In the genomic region with DNA sequence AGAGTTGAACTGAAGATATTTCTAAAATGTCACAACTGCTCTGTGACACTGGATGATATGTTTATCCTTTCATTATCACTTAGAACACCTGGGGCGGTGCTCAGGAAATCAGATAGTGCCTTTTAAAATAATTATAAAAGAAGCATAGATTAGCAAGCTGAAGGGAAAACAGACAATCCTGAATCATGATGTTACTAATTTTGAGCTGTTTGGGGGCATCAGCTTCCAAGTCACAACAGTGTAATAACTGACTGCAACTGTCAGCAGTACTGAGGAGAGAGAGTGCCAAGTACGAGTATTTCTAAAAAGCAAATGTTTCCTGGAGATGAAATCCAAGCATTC, we compare ENCODE assay signal across 16 cellular contexts.
DNase-seq lines count a peak whose midpoint lies in the region; ATAC-seq, FAIRE-seq and TF ChIP-seq lines count a peak whose summit lies in the region.
"Had no signal": no experiment of that assay in that cellular context is flagged by ENCODE, and none has a peak within 500 bp of the region (broad histone marks: within the 10 kb centered on the region; RNA-seq: fewer than 3 reads in every experiment).

No MANE protein-coding gene starts in this region.

- peak; percentile 5 for FAIRE-seq in astrocyte (lab: Jason Lieb, UNC)

- H3K27me3 ChIP-seq in Karpas-422 (ENCODE audit: low read length) (no peaks in the 10 kb centered on the region), astrocyte (ENCODE audit: insufficient read depth, low read length) (no peaks in the 10 kb centered on the region), dorsolateral prefrontal cortex (no peaks in the 10 kb centered on the region)
- H3K27me3 ChIP-seq: SJCRH30 had no signal

- H3K4me1 Mint-ChIP-seq in astrocyte (ENCODE audit: low read depth, unreplicated experiment) (peaks cover 34% of the 10 kb centered on the region), nephron (peaks cover 51% of the 10 kb centered on the region)

- H3K27ac Mint-ChIP-seq in astrocyte (ENCODE audit: unreplicated experiment) = no peak overlapping the region
- H3K27ac Mint-ChIP-seq in nephron = peak overlapping the region in 2 of 3 experiments; percentile 33 to 66

- peaks cover 61% of the 10 kb centered on the region for H3K4me1 ChIP-seq in Karpas-422 (ENCODE audit: low read length)
- H3K4me1 ChIP-seq in astrocyte (ENCODE audit: insufficient read depth, low read length) = peaks cover 57% of the 10 kb centered on the region
- H3K4me1 ChIP-seq: SJCRH30 had no signal

- H3K4me3 Mint-ChIP-seq in astrocyte (ENCODE audit: unreplicated experiment) (no peak overlapping the region), nephron (no peak overlapping the region)

- intact Hi-C loops in dorsolateral prefrontal cortex (cut with DNase I) = no loop called here

- TF ChIP-seq CTCF in astrocyte (IDR thresholded peaks at IDR 0.05; ENCODE audit: insufficient read depth, low read depth, low read length) (no peak), dorsolateral prefrontal cortex (IDR thresholded peaks at IDR 0.05 in 54 of 56, conservative IDR thresholded peaks at IDR 0.05 in 2 of 56; ENCODE audit: low read depth in 1 of 56, partially characterized antibody in 56 of 56) (no peak), nephron (IDR thresholded peaks at IDR 0.05; ENCODE audit: unreplicated experiment in 3 of 3) (no peak)

- H3K27ac ChIP-seq in Karpas-422 (ENCODE audit: low read length) (peak overlapping the region; percentile 98), astrocyte (ENCODE audit: low read depth, low read length) (peak overlapping the region; percentile 78), dorsolateral prefrontal cortex (peak overlapping the region in 47 of 59 donors; percentile 0 to 79 (median 53))
- H3K27ac ChIP-seq: RWPE1, SJCRH30 had no signal

- 0 out of 2 replicates have a peak overlapping the region, but pooled peaks have one; percentile 42 for H2AFZ ChIP-seq in Karpas-422 (ENCODE audit: low read length)
- peak overlapping the region; percentile 32 for H2AFZ ChIP-seq in astrocyte (ENCODE audit: low read depth, low read length)

- no peaks in the 10 kb centered on the region for H3K9me2 ChIP-seq in Karpas-422 (replicated peaks; ENCODE audit: insufficient read depth, low read length)

- H3K4me3 ChIP-seq in Karpas-422 (ENCODE audit: low read length) (peak overlapping the region; percentile 17; the same call in 1 of the 2 replicates), astrocyte (ENCODE audit: insufficient read depth, low read depth, low read length) (no peak overlapping the region), dorsolateral prefrontal cortex (peak overlapping the region in 3 of 59 donors; percentile 3 to 15 (median 5))
- H3K4me3 ChIP-seq: SJCRH30 had no signal

- H3K79me2 ChIP-seq in Karpas-422 (ENCODE audit: low read length) (no peaks in the 10 kb centered on the region), astrocyte (ENCODE audit: insufficient read depth, low read length) (no peaks in the 10 kb centered on the region)

- no peak for ATAC-seq in HG02938 (IDR thresholded peaks at IDR 0.05; ENCODE audit: unreplicated experiment)

- H3K9me3 ChIP-seq in Karpas-422 (ENCODE audit: low read length) (no peaks in the 10 kb centered on the region), astrocyte (ENCODE audit: insufficient read depth, low read depth, low read length) (no peaks in the 10 kb centered on the region)
- H3K9me3 ChIP-seq: SJCRH30 had no signal

- no peaks in the 10 kb centered on the region for H4K20me1 ChIP-seq in Karpas-422 (ENCODE audit: insufficient read depth, low read depth, low read length)
- no peaks in the 10 kb centered on the region for H4K20me1 ChIP-seq in astrocyte (ENCODE audit: insufficient read depth, low read length)

- peaks cover 1% of the 10 kb centered on the region for H3K27me3 Mint-ChIP-seq in astrocyte (ENCODE audit: low read depth, unreplicated experiment)
- peaks cover 5% of the 10 kb centered on the region for H3K27me3 Mint-ChIP-seq in nephron (ENCODE audit: low read depth)

- H3K9ac ChIP-seq in Karpas-422 (ENCODE audit: low read length) (peak overlapping the region; percentile 28; the same call in 1 of the 2 replicates), astrocyte (ENCODE audit: low read length) (peak overlapping the region; percentile 46)

- peaks cover 3% of the 10 kb centered on the region for H3K9me3 Mint-ChIP-seq in astrocyte (ENCODE audit: unreplicated experiment)
- no peaks in the 10 kb centered on the region for H3K9me3 Mint-ChIP-seq in nephron

- no peaks in the 10 kb centered on the region for H3K36me3 Mint-ChIP-seq in astrocyte (ENCODE audit: low read depth, unreplicated experiment)
- no peaks in the 10 kb centered on the region for H3K36me3 Mint-ChIP-seq in nephron (ENCODE audit: low read depth)

- H3K36me3 ChIP-seq in Karpas-422 (ENCODE audit: insufficient read depth, low read length) = no peaks in the 10 kb centered on the region
- H3K36me3 ChIP-seq in astrocyte (ENCODE audit: insufficient read depth, low read length) = no peaks in the 10 kb centered on the region
- H3K36me3 ChIP-seq: SJCRH30 had no signal

- H3K4me2 ChIP-seq in Karpas-422 (ENCODE audit: low read depth, low read length, poor library complexity, severe bottlenecking) (peak overlapping the region; percentile 89), astrocyte (ENCODE audit: low read length) (peak overlapping the region; percentile 41)

- DNase-seq in Karpas-422 = no peak
- DNase-seq in astrocyte (ENCODE audit: low read depth) = no peak
- no peak for DNase-seq in dorsolateral prefrontal cortex
- no peak for DNase-seq in SW480 (ENCODE audit: low spot score)
- no peak for DNase-seq in stimulated activated CD4-positive, alpha-beta T cell treated with anti-CD3 and anti-CD28 coated beads, Interleukin-4, amount 100 ng/mL, for 24 hours
- DNase-seq: AML-193, H7, NCI-H1105 treated with DMSO at 0.1 percent for 48 hours, NCI-H187, NCI-H446, NCI-H748 treated with DMSO at 0.1 percent for 48 hours, PC-3, SJCRH30 had no signal
